In the genomic region with DNA sequence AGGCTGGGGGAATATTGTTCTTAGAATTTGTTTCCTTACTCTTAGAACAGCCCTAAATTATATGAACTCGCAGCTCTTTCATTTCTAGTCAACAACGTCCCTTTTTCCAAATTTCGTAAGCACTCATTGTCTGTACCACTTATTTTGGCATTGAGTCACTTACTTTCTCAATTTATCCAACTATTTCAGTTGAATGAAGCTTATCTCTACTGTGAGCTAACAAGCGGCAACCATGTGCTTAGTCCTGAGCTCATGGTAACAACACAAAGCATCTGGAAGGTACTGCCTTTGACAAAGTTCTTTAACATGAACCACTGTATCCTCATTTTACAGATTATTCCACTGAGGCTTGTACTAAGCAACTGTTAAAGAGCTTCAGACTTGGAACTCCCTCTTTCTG, we compare ENCODE assay signal across 13 cellular contexts.
DNase-seq lines count a peak whose midpoint lies in the region; ATAC-seq and TF ChIP-seq lines count a peak whose summit lies in the region.
"Had no signal": no experiment of that assay in that cellular context is flagged by ENCODE, and none has a peak within 500 bp of the region (broad histone marks: within the 10 kb centered on the region; RNA-seq: fewer than 3 reads in every experiment).

No MANE protein-coding gene starts in this region.

- 57% methylated on average over 4 of the region's 4 CpGs for WGBS in right cardiac atrium
- WGBS in right lobe of liver (ENCODE audit: insufficient coverage, low coverage, low lambda C conversion rate, missing lambda C conversion rate) = 50% methylated on average over 4 of the region's 4 CpGs

- H3K4me3 ChIP-seq in right cardiac atrium (ENCODE audit: low read length) (no peak overlapping the region), right lobe of liver (no peak overlapping the region)
- H3K4me3 ChIP-seq: suprapubic skin had no signal

- H3K4me1 ChIP-seq in right cardiac atrium (ENCODE audit: control insufficient read depth, insufficient read depth, low read length) (no peaks in the 10 kb centered on the region), right lobe of liver (no peaks in the 10 kb centered on the region)
- H3K4me1 ChIP-seq: suprapubic skin had no signal

- no peak for TF ChIP-seq POLR2A in right lobe of liver (IDR thresholded peaks at IDR 0.05)

- TF ChIP-seq CTCF in right lobe of liver (IDR thresholded peaks at IDR 0.05) = no peak

- ATAC-seq in GM18502 (IDR thresholded peaks at IDR 0.05; ENCODE audit: poor library complexity, unreplicated experiment) (peak; percentile 22), HG02610 (IDR thresholded peaks at IDR 0.05; ENCODE audit: unreplicated experiment) (peak; percentile 6), right cardiac atrium (peak; percentile 75 to 85), right lobe of liver (no peak)

- peak; percentile 6 for DNase-seq in NOMO-1 treated with dmso at 0.1 percent for 144 hours (lab: John Stamatoyannopoulos, UW; ENCODE audit: unreplicated experiment)
- peak in 1 of 3 donors; percentile 21 for DNase-seq in right cardiac atrium
- DNase-seq in right lobe of liver = no peak
- no peak for DNase-seq in NCI-H2171 (lab: John Stamatoyannopoulos, UW)
- DNase-seq in NCI-H524 (lab: John Stamatoyannopoulos, UW) = no peak
- DNase-seq in HPDE6-E6E7 (ENCODE audit: extremely low spot score) = no peak
- DNase-seq: activated CD4-positive, alpha-beta T cell treated with anti-CD3 and anti-CD28 coated beads, Interleukin-2, amount 10 ng/mL, durations not matched to agents 7 days and 5 days; activated naive CD8-positive, alpha-beta T cell treated with anti-CD3 and anti-CD28 coated beads for 36 hours; NCI-H2081; nephron progenitor cell had no signal

- no peaks in the 10 kb centered on the region for H3K27me3 ChIP-seq in right cardiac atrium (ENCODE audit: control insufficient read depth, insufficient read depth)
- H3K27me3 ChIP-seq in right lobe of liver = no peaks in the 10 kb centered on the region
- H3K27me3 ChIP-seq: suprapubic skin had no signal

- intact Hi-C loops in right cardiac atrium (cut with DNase I) = no loop called here
- intact Hi-C loops in right lobe of liver (cut with DNase I) = no loop called here

- H3K27ac ChIP-seq in right cardiac atrium (ENCODE audit: low read length) (no peak overlapping the region), right lobe of liver (no peak overlapping the region)
- H3K27ac ChIP-seq: suprapubic skin had no signal

- H3K36me3 ChIP-seq in right lobe of liver = peaks cover 0 to 2% (median 0%) of the 10 kb centered on the region in 4 donors
- H3K36me3 ChIP-seq: suprapubic skin had no signal

- H3K9me3 ChIP-seq in right cardiac atrium (ENCODE audit: control insufficient read depth, low read length) = no peaks in the 10 kb centered on the region
- H3K9me3 ChIP-seq in right lobe of liver = no peaks in the 10 kb centered on the region
- H3K9me3 ChIP-seq: suprapubic skin had no signal

Comparison
In these comparisons a context has a peak if more than half of its experiments do, and no peak if none do; other contexts are left out.
1. ATAC-seq: peak in GM18502 (single experiment), HG02610 (single experiment) and right cardiac atrium (2 of 2); none in right lobe of liver (0 of 4).